25 cellular contexts compared by ENCODE assay signal in the genomic region with DNA sequence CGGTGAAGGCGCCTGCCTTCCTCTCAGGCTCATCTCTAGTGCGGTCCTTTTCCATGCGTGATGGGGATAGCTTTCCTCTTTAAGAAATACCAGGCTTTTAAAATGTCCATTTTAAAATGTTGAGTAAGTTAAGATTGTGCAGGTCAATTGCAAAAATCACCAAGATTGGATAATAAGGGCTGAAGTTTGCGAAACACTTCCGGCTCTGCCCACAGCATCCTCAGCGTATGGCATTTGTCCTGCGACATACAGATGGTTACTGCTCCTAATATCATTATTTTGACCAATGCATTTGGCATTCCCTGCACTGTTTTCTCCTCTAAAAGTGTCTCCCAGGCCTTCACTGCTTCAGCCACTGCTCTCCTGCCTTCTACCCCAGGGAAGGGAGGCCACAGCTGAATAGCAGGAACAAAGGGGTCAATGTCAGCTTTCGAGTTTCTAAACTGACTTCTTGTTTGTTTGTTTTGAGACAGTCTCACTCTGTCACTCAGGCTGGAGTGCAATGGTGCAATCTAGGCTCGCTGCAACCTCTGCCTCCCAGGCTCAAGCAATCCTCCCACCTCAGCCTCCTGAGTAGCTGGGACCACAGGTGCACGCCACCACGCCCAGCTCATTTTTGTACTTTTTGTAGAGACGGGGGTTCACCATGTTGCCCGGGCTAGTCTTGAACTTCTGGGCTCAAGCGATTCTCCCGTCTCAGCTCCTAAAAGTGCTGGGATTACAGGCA.
DNase-seq lines count a peak whose midpoint lies in the region; ATAC-seq and TF ChIP-seq lines count a peak whose summit lies in the region.
"Had no signal": no experiment of that assay in that cellular context is flagged by ENCODE, and none has a peak within 500 bp of the region (broad histone marks: within the 10 kb centered on the region; RNA-seq: fewer than 3 reads in every experiment).

No MANE protein-coding gene starts in this region.

- H3K4me3 ChIP-seq in left lung (no peak overlapping the region), upper lobe of left lung (no peak overlapping the region), endodermal cell (ENCODE audit: low read length) (no peak overlapping the region)
- H3K4me3 ChIP-seq: hepatocyte, lung, PC-9, psoas muscle, SJCRH30, thoracic aorta had no signal

- WGBS in upper lobe of left lung, 2 donors = 74 to 82% methylated on average over 16 of the region's 16 CpGs
- WGBS in endodermal cell (ENCODE audit: insufficient coverage in 1 of 2, insufficient read length in 1 of 2), 2 experiments = 90 to 95% methylated on average over 14 to 16 of the region's 16 CpGs

- no peak overlapping the region for H3K9ac ChIP-seq in endodermal cell (ENCODE audit: extremely low read depth, low read length, poor library complexity, severe bottlenecking)

- H3K27me3 Mint-ChIP-seq in endodermal cell (ENCODE audit: insufficient read depth) = no peaks in the 10 kb centered on the region

- no peaks in the 10 kb centered on the region for H3K36me3 ChIP-seq in left lung
- H3K36me3 ChIP-seq in upper lobe of left lung = peaks cover 0 to 4% (median 0%) of the 10 kb centered on the region in 4 donors
- H3K36me3 ChIP-seq in endodermal cell (ENCODE audit: control insufficient read depth, insufficient read depth, low read length) = no peaks in the 10 kb centered on the region
- H3K36me3 ChIP-seq: BE2C, SJCRH30, thoracic aorta had no signal

- H3K9me3 ChIP-seq in left lung (no peaks in the 10 kb centered on the region), upper lobe of left lung (no peaks in the 10 kb centered on the region), endodermal cell (ENCODE audit: control insufficient read depth, low read length) (no peaks in the 10 kb centered on the region)
- H3K9me3 ChIP-seq: BE2C, psoas muscle, SJCRH30, thoracic aorta had no signal

- no peak for TF ChIP-seq EP300 in upper lobe of left lung (IDR thresholded peaks at IDR 0.05)

- ATAC-seq in left lung = peak; percentile 21
- peak in 1 of 2 donors; percentile 11 for ATAC-seq in upper lobe of left lung (ENCODE audit: low FRiP score in 2 of 2)
- ATAC-seq in HG02970 (IDR thresholded peaks at IDR 0.05; ENCODE audit: low FRiP score, unreplicated experiment) = no peak
- ATAC-seq: psoas muscle; stimulated activated naive B cell treated with anti-CD40 and anti-IgM and Interleukin-4, amounts not matched to agents 10 μg/mL and 1 μg/mL and 100 μg/mL, for 72 hours had no signal

- H3K27ac ChIP-seq in left lung = peak overlapping the region in 1 of 2 donors; percentile 94
- peak overlapping the region; percentile 52 to 82 (median 78) for H3K27ac ChIP-seq in upper lobe of left lung
- no peak overlapping the region for H3K27ac ChIP-seq in endodermal cell (ENCODE audit: low read depth, low read length)
- H3K27ac ChIP-seq: hepatocyte, PC-9, psoas muscle, SJCRH30, thoracic aorta had no signal

- intact Hi-C loops in left lung (cut with DNase I) = no loop called here

- H3K27me3 ChIP-seq in left lung (peaks cover 0 to 25% of the 10 kb centered on the region in 2 donors), upper lobe of left lung (no peaks in the 10 kb centered on the region), endodermal cell (ENCODE audit: control insufficient read depth, insufficient read depth, low read length, poor library complexity, severe bottlenecking) (no peaks in the 10 kb centered on the region)
- H3K27me3 ChIP-seq: BE2C, hepatocyte, SJCRH30 had no signal

- no peaks in the 10 kb centered on the region for H3K9me3 Mint-ChIP-seq in endodermal cell
- H3K9me3 Mint-ChIP-seq: activated naive CD4-positive, alpha-beta T cell treated with anti-CD3 and anti-CD28 coated beads, Interleukin-2, amount 10 ng/mL, durations not matched to agents 7 days and 5 days; stimulated activated naive B cell treated with anti-CD40 and anti-IgM and Interleukin-4, amounts not matched to agents 10 μg/mL and 1 μg/mL and 100 μg/mL, for 72 hours had no signal

- H3K4me1 ChIP-seq in left lung (peaks cover 0 to 65% of the 10 kb centered on the region in 2 donors), upper lobe of left lung (peaks cover 20 to 24% (median 22%) of the 10 kb centered on the region in 4 donors), endodermal cell (ENCODE audit: control insufficient read depth, insufficient read depth, low read length) (no peaks in the 10 kb centered on the region)

- TF ChIP-seq POLR2A in upper lobe of left lung (IDR thresholded peaks at IDR 0.05) = no peak

- H3K4me3 Mint-ChIP-seq in endodermal cell = no peak overlapping the region
- H3K4me3 Mint-ChIP-seq: activated naive CD4-positive, alpha-beta T cell treated with anti-CD3 and anti-CD28 coated beads, Interleukin-2, amount 10 ng/mL, durations not matched to agents 7 days and 5 days; stimulated activated naive B cell treated with anti-CD40 and anti-IgM and Interleukin-4, amounts not matched to agents 10 μg/mL and 1 μg/mL and 100 μg/mL, for 72 hours had no signal

- TF ChIP-seq CTCF in left lung (IDR thresholded peaks at IDR 0.05) (no peak), upper lobe of left lung (IDR thresholded peaks at IDR 0.05) (no peak), endodermal cell (conservative IDR thresholded peaks at IDR 0.05) (no peak)

- H3K4me1 Mint-ChIP-seq in endodermal cell = no peaks in the 10 kb centered on the region

- peak; percentile 59 for DNase-seq in SKM-1 treated with dmso at 0.1 percent for 144 hours (lab: John Stamatoyannopoulos, UW; ENCODE audit: unreplicated experiment)
- no peak for DNase-seq in SKM-1 (lab: John Stamatoyannopoulos, UW; ENCODE audit: unreplicated experiment)
- peak; percentile 89 for DNase-seq in NOMO-1 treated with DMSO at 0.1 percent for 48 hours (lab: John Stamatoyannopoulos, UW; ENCODE audit: unreplicated experiment)
- DNase-seq in left lung = no peak
- DNase-seq in upper lobe of left lung = peak in 1 of 2 donors; percentile 52
- DNase-seq in endodermal cell = no peak
- DNase-seq in activated T-cell treated with anti-CD3 and anti-CD28 coated beads, Interleukin-2, amount 50 U/mL, for 1 hour = no peak
- DNase-seq: 8988T; activated CD4-positive, alpha-beta T cell treated with anti-CD3 and anti-CD28 coated beads for 48 hours; activated naive CD4-positive, alpha-beta T cell treated with anti-CD3 and anti-CD28 coated beads, Interleukin-2, amount 10 ng/mL, durations not matched to agents 7 days and 5 days; BE2C; Calu3; cerebellar nuclear complex; erythroblast; NCI-H2029; NCI-H82; PC-9; psoas muscle; SJCRH30; small intestine; stimulated activated naive B cell treated with anti-CD40 and anti-IgM and Interleukin-4, amounts not matched to agents 10 μg/mL and 1 μg/mL and 100 μg/mL, for 72 hours had no signal

- no peaks in the 10 kb centered on the region for H3K36me3 Mint-ChIP-seq in endodermal cell (ENCODE audit: low read depth)
- H3K36me3 Mint-ChIP-seq: activated naive CD4-positive, alpha-beta T cell treated with anti-CD3 and anti-CD28 coated beads, Interleukin-2, amount 10 ng/mL, durations not matched to agents 7 days and 5 days; stimulated activated naive B cell treated with anti-CD40 and anti-IgM and Interleukin-4, amounts not matched to agents 10 μg/mL and 1 μg/mL and 100 μg/mL, for 72 hours had no signal

- H3K27ac Mint-ChIP-seq in endodermal cell = no peak overlapping the region
- H3K27ac Mint-ChIP-seq: activated naive CD4-positive, alpha-beta T cell treated with anti-CD3 and anti-CD28 coated beads, Interleukin-2, amount 10 ng/mL, durations not matched to agents 7 days and 5 days; stimulated activated naive B cell treated with anti-CD40 and anti-IgM and Interleukin-4, amounts not matched to agents 10 μg/mL and 1 μg/mL and 100 μg/mL, for 72 hours had no signal

Comparison
In these comparisons a context has a peak if more than half of its experiments do, and no peak if none do; other contexts are left out.
1. DNase-seq: peak in SKM-1 treated with dmso at 0.1 percent for 144 hours (single experiment) and NOMO-1 treated with DMSO at 0.1 percent for 48 hours (single experiment); none in SKM-1 (single experiment), left lung (0 of 2), endodermal cell (single experiment) and activated T-cell treated with anti-CD3 and anti-CD28 coated beads, Interleukin-2, amount 50 U/mL, for 1 hour (single experiment).